In the genomic region with DNA sequence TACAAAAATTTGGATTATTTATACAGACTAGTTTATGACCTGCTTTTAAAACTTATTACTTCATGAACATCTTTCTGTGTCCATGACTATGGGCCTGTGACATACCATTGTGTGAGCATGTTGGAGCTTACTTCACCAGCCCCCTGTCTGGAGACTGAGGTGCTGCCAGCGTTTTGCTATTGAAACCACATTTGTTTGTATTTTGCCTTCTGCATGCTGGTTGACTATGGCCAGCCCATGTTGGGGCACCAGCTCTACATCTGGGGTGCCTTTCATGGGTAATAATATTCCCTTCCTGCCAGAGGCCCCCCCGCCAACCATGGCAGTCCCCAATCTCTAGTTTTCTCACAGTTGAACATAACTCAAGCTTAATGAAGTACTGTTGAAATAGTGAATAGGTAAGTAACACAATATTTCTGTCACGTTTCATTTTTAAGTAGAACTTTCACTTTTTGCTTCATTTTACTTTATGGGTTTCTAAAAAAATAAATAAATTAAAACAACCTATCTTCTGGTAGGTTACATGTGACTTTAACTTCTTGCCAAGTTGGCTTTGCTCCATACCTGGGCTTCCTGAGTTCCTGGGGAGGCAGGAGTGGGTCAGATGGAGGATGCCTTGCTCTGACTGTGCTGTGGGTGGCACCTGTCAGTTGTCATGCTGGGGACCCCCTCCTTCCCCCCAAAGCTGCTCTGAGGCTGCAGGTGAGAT, we compare ENCODE assay signal across 11 cellular contexts.
DNase-seq lines count a peak whose midpoint lies in the region; ATAC-seq and TF ChIP-seq lines count a peak whose summit lies in the region.
"Had no signal": no experiment of that assay in that cellular context is flagged by ENCODE, and none has a peak within 500 bp of the region (broad histone marks: within the 10 kb centered on the region; RNA-seq: fewer than 3 reads in every experiment).

No MANE protein-coding gene starts in this region.

- H3K36me3 ChIP-seq in left lung (peaks cover 0 to 11% of the 10 kb centered on the region in 2 donors), subcutaneous abdominal adipose tissue (ENCODE audit: control insufficient read depth in 5 of 5, insufficient read depth in 5 of 5, low read length in 5 of 5) (peaks cover 0 to 5% (median 0%) of the 10 kb centered on the region in 5 donors)
- H3K36me3 ChIP-seq: cardiac muscle cell had no signal

- H3K9me3 Mint-ChIP-seq in activated T-cell treated with anti-CD3 and anti-CD28 coated beads, Interleukin-2, amount 50 U/mL, for 4 hours = no peaks in the 10 kb centered on the region
- H3K9me3 Mint-ChIP-seq in activated B cell treated with CpG ODN at 0.5 μM for 24 hours = no peaks in the 10 kb centered on the region

- H3K9me3 ChIP-seq in left lung (no peaks in the 10 kb centered on the region), subcutaneous abdominal adipose tissue (ENCODE audit: control insufficient read depth in 5 of 5, low read length in 5 of 5) (no peaks in the 10 kb centered on the region)

- no peaks in the 10 kb centered on the region for H3K27me3 ChIP-seq in left lung
- no peaks in the 10 kb centered on the region for H3K27me3 ChIP-seq in subcutaneous abdominal adipose tissue (ENCODE audit: control insufficient read depth in 5 of 5, insufficient read depth in 4 of 5, low read length in 5 of 5)
- H3K27me3 ChIP-seq: cardiac muscle cell, hepatocyte had no signal

- no peaks in the 10 kb centered on the region for H3K27me3 Mint-ChIP-seq in activated T-cell treated with anti-CD3 and anti-CD28 coated beads, Interleukin-2, amount 50 U/mL, for 4 hours (ENCODE audit: low read depth)
- H3K27me3 Mint-ChIP-seq in activated B cell treated with CpG ODN at 0.5 μM for 24 hours = no peaks in the 10 kb centered on the region

- peaks cover 17% of the 10 kb centered on the region for H3K36me3 Mint-ChIP-seq in activated T-cell treated with anti-CD3 and anti-CD28 coated beads, Interleukin-2, amount 50 U/mL, for 4 hours (ENCODE audit: insufficient read depth)
- peaks cover 33% of the 10 kb centered on the region for H3K36me3 Mint-ChIP-seq in activated B cell treated with CpG ODN at 0.5 μM for 24 hours (ENCODE audit: low read depth)

- TF ChIP-seq CTCF in activated B cell treated with CpG ODN at 0.5 μM for 24 hours (IDR thresholded peaks at IDR 0.05) = no peak
- no peak for TF ChIP-seq CTCF in left lung (IDR thresholded peaks at IDR 0.05)

- peaks cover 29 to 65% of the 10 kb centered on the region in 2 donors for H3K4me1 ChIP-seq in left lung
- H3K4me1 ChIP-seq in subcutaneous abdominal adipose tissue (ENCODE audit: control insufficient read depth in 5 of 5, insufficient read depth in 5 of 5, low read length in 5 of 5) = peaks cover 2 to 61% (median 52%) of the 10 kb centered on the region in 5 donors

- H3K27ac ChIP-seq in left lung (peak overlapping the region; percentile 57 to 64), subcutaneous abdominal adipose tissue (ENCODE audit: low read depth, low read length) (peak overlapping the region; percentile 17)
- H3K27ac ChIP-seq: cardiac muscle cell, hepatocyte, PC-9 had no signal

- peak overlapping the region; percentile 79 for H3K4me3 Mint-ChIP-seq in activated T-cell treated with anti-CD3 and anti-CD28 coated beads, Interleukin-2, amount 50 U/mL, for 4 hours
- peak overlapping the region; percentile 87 for H3K4me3 Mint-ChIP-seq in activated B cell treated with CpG ODN at 0.5 μM for 24 hours

- POLR2A ChIA-PET in activated B cell treated with CpG ODN at 0.5 μM for 24 hours (lab: Charles Lee) = interaction anchor here (1.0 to 3.5 kb wide), 12 partner anchors 10 to 358 kb away, joined by 3 to 19 read pairs (median 6); a partner anchor contains a TSS

- ATAC-seq in activated T-cell treated with anti-CD3 and anti-CD28 coated beads, Interleukin-2, amount 50 U/mL, for 4 hours = no peak
- no peak for ATAC-seq in activated B cell treated with CpG ODN at 0.5 μM for 24 hours (ENCODE audit: low read depth)
- no peak for ATAC-seq in left lung
- no peak for ATAC-seq in GM18867 (IDR thresholded peaks at IDR 0.05; ENCODE audit: unreplicated experiment)

- CTCF ChIA-PET in activated B cell treated with CpG ODN at 0.5 μM for 24 hours (lab: Charles Lee) = interaction anchor here (1.0 to 3.7 kb wide), 6 partner anchors 13 to 169 kb away, joined by 3 to 34 read pairs (median 4); no protein-coding TSS in a partner anchor

- H3K4me1 Mint-ChIP-seq in activated T-cell treated with anti-CD3 and anti-CD28 coated beads, Interleukin-2, amount 50 U/mL, for 4 hours (ENCODE audit: low read depth) = peaks cover 97% of the 10 kb centered on the region
- peaks cover 99% of the 10 kb centered on the region for H3K4me1 Mint-ChIP-seq in activated B cell treated with CpG ODN at 0.5 μM for 24 hours

- no peak for DNase-seq in activated T-cell treated with anti-CD3 and anti-CD28 coated beads, Interleukin-2, amount 50 U/mL, for 4 hours
- no peak for DNase-seq in activated T-cell treated with anti-CD3 and anti-CD28 coated beads, Interleukin-2, amount 50 U/mL, for 1 hour
- DNase-seq in activated B cell treated with CpG ODN at 0.5 μM for 24 hours (no peak), left lung (no peak), NCI-H1092 treated with DMSO at 0.1 percent for 48 hours (lab: John Stamatoyannopoulos, UW) (no peak), SIG-M5 (lab: John Stamatoyannopoulos, UW) (no peak)
- DNase-seq: PC-9 had no signal

- H3K27ac Mint-ChIP-seq in activated B cell treated with CpG ODN at 0.5 μM for 24 hours = peak overlapping the region; percentile 97

- H3K9ac ChIP-seq in subcutaneous abdominal adipose tissue (ENCODE audit: low read length in 5 of 5) = peak overlapping the region in 1 of 5 donors; percentile 33

- intact Hi-C loops in activated B cell treated with CpG ODN at 0.5 μM for 24 hours (cut with micrococcal nuclease) (loop anchor here (1.0 to 5.0 kb wide), 7 partner anchors 9 to 356 kb away; a partner anchor contains a TSS), left lung (cut with DNase I) (no loop called here)

- H3K4me3 ChIP-seq in left lung (peak overlapping the region in 1 of 2 donors; percentile 17), subcutaneous abdominal adipose tissue (ENCODE audit: low read depth in 1 of 5, low read length in 5 of 5) (peak overlapping the region in 2 of 5 donors; percentile 48 to 55)
- H3K4me3 ChIP-seq: cardiac muscle cell, hepatocyte, PC-9 had no signal
